In the genomic region with DNA sequence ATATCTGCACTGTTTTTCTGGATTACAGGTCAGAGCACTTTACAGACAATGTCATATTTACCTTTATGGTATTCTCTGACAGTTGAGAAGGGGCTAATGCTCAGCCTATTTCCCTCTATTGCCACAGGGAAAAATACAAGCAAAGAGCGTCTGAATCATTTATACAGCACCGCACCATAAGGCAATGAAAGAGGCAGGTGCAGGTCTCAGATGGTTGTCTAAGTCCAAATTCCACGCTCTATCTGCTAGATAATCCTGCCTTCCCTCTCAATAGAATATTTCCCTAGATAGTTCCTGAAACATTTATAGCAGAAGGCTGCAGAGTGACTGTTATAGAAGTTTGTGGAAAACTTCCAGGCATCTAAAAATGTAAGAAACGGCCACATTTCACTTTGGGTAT, we compare ENCODE assay signal across 4 cellular contexts.
"Had no signal": no experiment of that assay in that cellular context is flagged by ENCODE, and none has a peak within 500 bp of the region (broad histone marks: within the 10 kb centered on the region; RNA-seq: fewer than 3 reads in every experiment).

No MANE protein-coding gene starts in this region.

- DNase-seq: H9, HCEC 1CT, IMR-90 had no signal

- H3K4me3 Mint-ChIP-seq: GM23338, H9 had no signal

- H3K4me3 ChIP-seq: GM23338 had no signal

- H3K9me3 Mint-ChIP-seq: GM23338, H9 had no signal

- H3K4me2 ChIP-seq: GM23338 had no signal

- H2AFZ ChIP-seq: GM23338 had no signal

- H3K27ac Mint-ChIP-seq: GM23338, H9 had no signal

- ATAC-seq: GM23338 had no signal

- H3K4me1 Mint-ChIP-seq: GM23338, H9 had no signal
